ENCODE assay signal across 27 cellular contexts in the genomic region with DNA sequence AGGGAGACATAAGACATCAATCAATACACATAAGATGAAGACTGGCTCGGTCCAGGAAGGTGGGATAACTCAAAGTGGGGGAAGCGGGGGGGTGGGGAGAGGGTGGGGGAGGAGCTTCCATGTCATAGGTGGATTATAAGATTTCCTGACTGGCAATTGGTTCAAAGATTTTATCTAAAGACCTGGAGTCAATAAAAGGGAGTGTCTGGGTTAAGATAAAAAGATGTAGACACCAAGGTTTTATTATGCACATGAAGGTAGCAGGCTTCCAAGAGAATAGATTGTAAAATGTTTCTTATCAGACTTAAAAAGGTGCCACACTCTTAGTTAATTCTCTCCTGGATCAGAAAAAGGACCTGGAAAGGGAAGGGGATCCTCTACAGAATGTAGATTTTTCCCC.
"Had no signal": no experiment of that assay in that cellular context is flagged by ENCODE, and none has a peak within 500 bp of the region (broad histone marks: within the 10 kb centered on the region; RNA-seq: fewer than 3 reads in every experiment).

No MANE protein-coding gene starts in this region.

- ATAC-seq: effector memory CD8-positive, alpha-beta T cell; esophagus mucosa; gastrocnemius medialis; heart right ventricle; left lung; left ventricle myocardium superior; lower lobe of right lung had no signal

- H3K27me3 ChIP-seq: gastrocnemius medialis, left lung had no signal

- H3K4me3 Mint-ChIP-seq: dendritic cell treated with granulocyte-macrophage colony-stimulating factor and Interleukin-4, amounts not matched to agents 40 ng/mL and 50 ng/mL, for 4 days; effector memory CD8-positive, alpha-beta T cell; endodermal cell; immature natural killer cell; mesothelial cell of epicardium had no signal

- H3K4me3 ChIP-seq: esophagus squamous epithelium, gastrocnemius medialis, heart right ventricle, left lung, lower lobe of right lung had no signal

- H3K27ac Mint-ChIP-seq: dendritic cell treated with granulocyte-macrophage colony-stimulating factor and Interleukin-4, amounts not matched to agents 40 ng/mL and 50 ng/mL, for 4 days; effector memory CD8-positive, alpha-beta T cell; endodermal cell; immature natural killer cell; mesothelial cell of epicardium had no signal

- H3K36me3 ChIP-seq: esophagus squamous epithelium, gastrocnemius medialis, heart right ventricle, left lung, lower lobe of right lung had no signal

- FAIRE-seq: colon, endometrium, kidney had no signal

- H3K36me3 Mint-ChIP-seq: immature natural killer cell, mesothelial cell of epicardium had no signal

- H3K9me3 ChIP-seq: esophagus squamous epithelium, gastrocnemius medialis, lower lobe of right lung had no signal

- H3K27ac ChIP-seq: epithelial cell of prostate, esophagus squamous epithelium, gastrocnemius medialis, heart right ventricle, left lung, lower lobe of right lung had no signal

- H3K4me1 ChIP-seq: esophagus squamous epithelium, gastrocnemius medialis had no signal

- H3K9me3 Mint-ChIP-seq: dendritic cell treated with granulocyte-macrophage colony-stimulating factor and Interleukin-4, amounts not matched to agents 40 ng/mL and 50 ng/mL, for 4 days; effector memory CD8-positive, alpha-beta T cell; endodermal cell; immature natural killer cell had no signal

- DNase-seq: cortex of kidney; effector CD8-positive, alpha-beta T cell; effector memory CD8-positive, alpha-beta T cell; endodermal cell; erythroblast; esophagus squamous epithelium; foreskin fibroblast; foreskin melanocyte; gastrocnemius medialis; glutamatergic neuron; head of caudate nucleus; heart right ventricle; hypothalamus; immature natural killer cell; islet precursor cell; kidney; kidney glomerular epithelial cell; left lung; left ventricle myocardium superior; lower lobe of right lung; mesenchymal stem cell had no signal
